In genomic region chr3:2623463-2623862, GRCh38 we compare ENCODE assay signal across 23 cellular contexts.
DNase-seq lines count a peak whose midpoint lies in the region; ATAC-seq and TF ChIP-seq lines count a peak whose summit lies in the region.
"Had no signal": no experiment of that assay in that cellular context is flagged by ENCODE, and none has a peak within 500 bp of the region (broad histone marks: within the 10 kb centered on the region; RNA-seq: fewer than 3 reads in every experiment).

No MANE protein-coding gene starts in this region.

- H3K9me1 ChIP-seq in IMR-90 (ENCODE audit: insufficient read depth, low read length): no peaks in the 10 kb centered on the region

- H3K27ac ChIP-seq in IMR-90 (ENCODE audit: insufficient read depth, low read length): no peak overlapping the region
- no peak overlapping the region for H3K27ac ChIP-seq in parathyroid adenoma
- H3K27ac ChIP-seq: heart left ventricle, KMS-11, left ventricle myocardium inferior, upper lobe of left lung had no signal

- H2AFZ ChIP-seq in IMR-90 (replicated peaks; ENCODE audit: low read length, poor library complexity) (no peak overlapping the region), parathyroid adenoma (peak overlapping the region; percentile 34)

- H3K4me1 ChIP-seq in IMR-90 (ENCODE audit: control insufficient read depth, insufficient read depth, low read length) (no peaks in the 10 kb centered on the region), parathyroid adenoma (peaks cover 7% of the 10 kb centered on the region)
- H3K4me1 ChIP-seq: heart left ventricle, left ventricle myocardium inferior, upper lobe of left lung had no signal

- no peak overlapping the region for H3K9ac ChIP-seq in IMR-90 (ENCODE audit: low read depth, low read length)
- no peak overlapping the region for H3K9ac ChIP-seq in parathyroid adenoma
- H3K9ac ChIP-seq: KMS-11 had no signal

- no peak overlapping the region for H3K18ac ChIP-seq in IMR-90 (ENCODE audit: low read depth, low read length)

- H2BK15ac ChIP-seq in IMR-90 (ENCODE audit: low read depth, low read length): no peak overlapping the region

- TF ChIP-seq POLR2A in IMR-90 (IDR thresholded peaks at IDR 0.05; ENCODE audit: low read depth, low read length): no peak

- no peaks in the 10 kb centered on the region for H3K79me1 ChIP-seq in IMR-90 (ENCODE audit: low read depth in 1 of 2, low read length in 2 of 2)

- no TSS peak for BruUV-seq in IMR-90 (replicated peaks; lab: Mats Ljungman, UMichigan)

- no peaks in the 10 kb centered on the region for H3K36me3 ChIP-seq in IMR-90 (ENCODE audit: control insufficient read depth, insufficient read depth, low read length)
- no peaks in the 10 kb centered on the region for H3K36me3 ChIP-seq in kidney epithelial cell (ENCODE audit: control insufficient read depth, insufficient read depth, low read length)
- H3K36me3 ChIP-seq in parathyroid adenoma (ENCODE audit: control insufficient read depth, insufficient read depth, low read length): no peaks in the 10 kb centered on the region
- H3K36me3 ChIP-seq: heart left ventricle, left ventricle myocardium inferior, upper lobe of left lung had no signal

- DNase-seq in IMR-90: peak; percentile 9
- peak; percentile 11 for DNase-seq in SK-N-DZ (ENCODE audit: low spot score)
- DNase-seq in kidney epithelial cell (ENCODE audit: low read depth): peak; percentile 9
- no peak for DNase-seq in SIG-M5 (lab: John Stamatoyannopoulos, UW)
- no peak for DNase-seq in posterior cingulate gyrus
- no peak for DNase-seq in stimulated activated naive CD4-positive, alpha-beta T cell (lab: John Stamatoyannopoulos, UW)
- no peak for DNase-seq in activated CD8-positive, alpha-beta memory T cell treated with anti-CD3 and anti-CD28 coated beads, Interleukin-2, amount 50 U/mL, for 4 hours
- DNase-seq: activated CD4-positive, alpha-beta memory T cell treated with anti-CD3 and anti-CD28 coated beads, Interleukin-2, amount 10 ng/mL, durations not matched to agents 7 days and 5 days; activated CD4-positive, CD25-positive, alpha-beta regulatory T cell treated with anti-CD3 and anti-CD28 coated beads, Interleukin-2, amount 50 U/mL, for 72 hours; activated effector memory CD4-positive, alpha-beta T cell treated with Interleukin-2 at 50 U/mL for 16 hours; activated naive CD8-positive, alpha-beta T cell treated with anti-CD3 and anti-CD28 coated beads, Interleukin-2, amount 10 ng/mL, durations not matched to agents 7 days and 5 days; CD4-positive, CD25-positive, alpha-beta regulatory T cell; foreskin fibroblast; heart left ventricle; left ventricle myocardium inferior; NCI-H1694 treated with DMSO at 0.1 percent for 48 hours; NCI-H226; T-cell; upper lobe of left lung had no signal

- H3K4ac ChIP-seq in IMR-90 (ENCODE audit: low read depth, low read length): no peak overlapping the region

- H3K9me3 ChIP-seq in IMR-90 (ENCODE audit: control insufficient read depth, insufficient read depth, low read length) (0 out of 2 replicates have a peak, but pooled peaks cover 1% of the 10 kb centered on the region), parathyroid adenoma (ENCODE audit: control insufficient read depth, low read length) (no peaks in the 10 kb centered on the region)
- H3K9me3 ChIP-seq: heart left ventricle, left ventricle myocardium inferior, upper lobe of left lung had no signal

- no peak overlapping the region for H3K14ac ChIP-seq in IMR-90 (replicated peaks; ENCODE audit: low read depth, low read length)

- no peak overlapping the region for H4K8ac ChIP-seq in IMR-90 (ENCODE audit: low read depth in 2 of 2, low read length in 2 of 2)

- no peak overlapping the region for H2BK20ac ChIP-seq in IMR-90 (ENCODE audit: low read depth, low read length)

- H4K91ac ChIP-seq in IMR-90 (ENCODE audit: insufficient read depth, low read depth, low read length): no peak overlapping the region

- POLR2A ChIA-PET in IMR-90 (lab: Charles Lee; ENCODE audit: unreplicated experiment): no interaction called here

- TF ChIP-seq RAD21 in IMR-90 (IDR thresholded peaks at IDR 0.05; ENCODE audit: low read length): no peak

- in situ Hi-C loops in IMR-90 (cut with MboI; ENCODE audit: low sequenced_read_pairs): no loop called here

- TF ChIP-seq CTCF in IMR-90 (conservative IDR thresholded peaks at IDR 0.05; ENCODE audit: low read depth, low read length) (no peak), kidney epithelial cell (IDR thresholded peaks at IDR 0.05; ENCODE audit: insufficient read depth, low read length, poor library complexity, severe bottlenecking) (no peak), parathyroid adenoma (IDR thresholded peaks at IDR 0.05) (no peak)

- peak; percentile 57 for ATAC-seq in IMR-90 (ENCODE audit: low read depth)
- ATAC-seq: heart left ventricle; natural killer cell treated with Interleukin-12 subunit alpha and Interleukin-12 subunit beta and Interleukin-15 and Interleukin-18, amount 100 ng/mL, for 72 hours; Right ventricle myocardium inferior; T-cell had no signal

- no peak overlapping the region for H2BK120ac ChIP-seq in IMR-90 (ENCODE audit: low read depth, low read length)

- H4K20me1 ChIP-seq in IMR-90 (ENCODE audit: insufficient read depth, low read length): no peaks in the 10 kb centered on the region

- CTCF ChIA-PET in IMR-90 (lab: Yijun Ruan, JAX): interaction anchor here (1.1 kb wide), 1 partner anchor 17 kb away, joined by 3 read pairs; no protein-coding TSS in a partner anchor

- no peak overlapping the region for H4K5ac ChIP-seq in IMR-90 (ENCODE audit: low read depth, low read length)

- H2AK9ac ChIP-seq in IMR-90 (replicated peaks; ENCODE audit: low read depth, low read length, poor library complexity): no peak overlapping the region

- H3K27me3 ChIP-seq in IMR-90 (ENCODE audit: control insufficient read depth, insufficient read depth, low read length) (no peaks in the 10 kb centered on the region), kidney epithelial cell (ENCODE audit: control insufficient read depth, insufficient read depth, low read length) (no peaks in the 10 kb centered on the region), parathyroid adenoma (ENCODE audit: control insufficient read depth, insufficient read depth, low read length) (no peaks in the 10 kb centered on the region)
- H3K27me3 ChIP-seq: heart left ventricle, upper lobe of left lung had no signal

- H3K79me2 ChIP-seq in parathyroid adenoma: no peaks in the 10 kb centered on the region

- H3K4me2 ChIP-seq in IMR-90 (ENCODE audit: low read depth, low read length) (no peak overlapping the region), parathyroid adenoma (ENCODE audit: low read length) (no peak overlapping the region)
- H3K4me2 ChIP-seq: KMS-11 had no signal

- H3K4me3 ChIP-seq in IMR-90 (ENCODE audit: insufficient read depth, low read depth, low read length) (no peak overlapping the region), kidney epithelial cell (ENCODE audit: low read depth, low read length) (no peak overlapping the region), parathyroid adenoma (ENCODE audit: low read depth, low read length) (no peak overlapping the region)
- H3K4me3 ChIP-seq: heart left ventricle, left ventricle myocardium inferior, upper lobe of left lung had no signal

- WGBS in IMR-90 (ENCODE audit: extremely low coverage in 2 of 2, insufficient read length in 1 of 2), 2 experiments: 0% methylated on average over 1 of the region's 2 CpGs; no CpG with 5 or more reads in 1 of the 2 experiments

- no peak overlapping the region for H3K56ac ChIP-seq in IMR-90 (ENCODE audit: extremely low read depth, insufficient read depth, low read length)

- H2AK5ac ChIP-seq in IMR-90 (ENCODE audit: low read depth, low read length): no peak overlapping the region

- dilution Hi-C loops in IMR-90 (cut with HindIII; ENCODE audit: low sequenced_read_pairs, unreplicated experiment): no loop called here

- H3K23ac ChIP-seq in IMR-90 (ENCODE audit: low read depth, low read length): no peak overlapping the region

- no peak overlapping the region for H2BK5ac ChIP-seq in IMR-90 (ENCODE audit: low read depth, low read length, poor library complexity, severe bottlenecking)

- intact Hi-C loops in IMR-90 (cut with micrococcal nuclease): no loop called here
- intact Hi-C loops in posterior cingulate gyrus (cut with DNase I): no loop called here

TF ChIP-seq in IMR-90, 13 proteins besides CTCF, POLR2A, EP300 and RAD21:
- TF ChIP-seq MAFK (IDR thresholded peaks at IDR 0.05; ENCODE audit: low read depth, low read length) (no peak), RCOR1 (IDR thresholded peaks at IDR 0.05; ENCODE audit: insufficient replicate concordance, low read length) (no peak)

Comparison
In these comparisons a context has a peak if more than half of its experiments do, and no peak if none do; other contexts are left out.
1. DNase-seq: peak in IMR-90 (single experiment), SK-N-DZ (single experiment) and kidney epithelial cell (single experiment); none in SIG-M5 (single experiment), posterior cingulate gyrus (0 of 10), stimulated activated naive CD4-positive, alpha-beta T cell (0 of 6) and activated CD8-positive, alpha-beta memory T cell treated with anti-CD3 and anti-CD28 coated beads, Interleukin-2, amount 50 U/mL, for 4 hours (single experiment).